8 cellular contexts compared by ENCODE assay signal in the genomic region with DNA sequence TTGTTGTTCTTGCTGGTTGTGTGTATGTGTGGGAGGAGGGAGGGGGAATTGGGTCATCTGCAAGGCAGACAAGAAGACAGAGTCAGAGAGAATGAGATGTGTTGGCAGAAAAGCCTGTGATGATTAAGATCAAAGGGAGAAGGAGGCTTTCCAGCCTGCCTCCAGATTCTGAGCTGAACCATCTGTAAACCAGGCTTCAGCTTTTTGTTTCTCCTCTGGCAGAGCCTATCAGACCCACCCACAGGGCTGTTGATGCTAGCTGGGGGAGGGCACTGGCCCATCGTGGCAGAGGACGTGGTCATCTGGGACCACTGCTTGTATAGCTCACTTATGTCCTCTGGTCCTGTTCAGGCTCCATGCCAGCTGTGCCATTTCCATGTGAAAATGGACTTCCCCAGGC. TPM values are rescaled to one million over a fixed set of nuclear protein-coding genes. Genes with fewer than 3 reads are reported as not detected.
DNase-seq lines count a peak whose midpoint lies in the region; ATAC-seq, FAIRE-seq and TF ChIP-seq lines count a peak whose summit lies in the region.
"Had no signal": no experiment of that assay in that cellular context is flagged by ENCODE, and none has a peak within 500 bp of the region (broad histone marks: within the 10 kb centered on the region; RNA-seq: fewer than 3 reads in every experiment).

No MANE protein-coding gene starts in this region.

- no peak overlapping the region for H3K4me3 ChIP-seq in foreskin fibroblast (ENCODE audit: low read depth in 1 of 2, low read length in 2 of 2)

- H3K4me3 Mint-ChIP-seq in activated T-cell treated with anti-CD3 and anti-CD28 coated beads, Interleukin-2, amount 50 U/mL, for 4 hours = peak overlapping the region; percentile 50

- no peak for TF ChIP-seq CTCF in foreskin fibroblast (IDR thresholded peaks at IDR 0.05; ENCODE audit: low read depth, low read length)

- CTCF ChIA-PET in HEK293T (lab: Yijun Ruan, JAX) = no interaction called here

- H3K9me3 Mint-ChIP-seq in activated T-cell treated with anti-CD3 and anti-CD28 coated beads, Interleukin-2, amount 50 U/mL, for 4 hours = no peaks in the 10 kb centered on the region

- H3K4me1 Mint-ChIP-seq in activated T-cell treated with anti-CD3 and anti-CD28 coated beads, Interleukin-2, amount 50 U/mL, for 4 hours (ENCODE audit: low read depth) = peaks cover 63% of the 10 kb centered on the region

- FAIRE-seq in RCC 7860 (lab: Jason Lieb, UNC) = no peak

- no peaks in the 10 kb centered on the region for H3K36me3 Mint-ChIP-seq in activated T-cell treated with anti-CD3 and anti-CD28 coated beads, Interleukin-2, amount 50 U/mL, for 4 hours (ENCODE audit: insufficient read depth)

- peak; percentile 50 for DNase-seq in M059J (ENCODE audit: low read depth)
- peak; percentile 27 for DNase-seq in activated T-cell treated with anti-CD3 and anti-CD28 coated beads, Interleukin-2, amount 50 U/mL, for 4 hours
- DNase-seq in foreskin fibroblast = peak; percentile 83 to 91
- peak; percentile 48 for DNase-seq in stimulated activated naive CD4-positive, alpha-beta T cell treated with Interleukin-2 at 50 U/mL for 16 hours (lab: John Stamatoyannopoulos, UW)
- no peak for DNase-seq in RCC 7860 (ENCODE audit: low spot score)
- no peak for DNase-seq in medulla oblongata (ENCODE audit: extremely low spot score)
- no peak for DNase-seq in HEK293T (ENCODE audit: extremely low spot score)
- DNase-seq: SHP77 treated with DMSO at 0.1 percent for 48 hours had no signal

- no peaks in the 10 kb centered on the region for H3K27me3 Mint-ChIP-seq in activated T-cell treated with anti-CD3 and anti-CD28 coated beads, Interleukin-2, amount 50 U/mL, for 4 hours (ENCODE audit: low read depth)

- ATAC-seq in activated T-cell treated with anti-CD3 and anti-CD28 coated beads, Interleukin-2, amount 50 U/mL, for 4 hours = peak; percentile 80 to 84

- POLR2A ChIA-PET in HEK293T (lab: Yijun Ruan, JAX) = no interaction called here

TF ChIP-seq in HEK293T, 16 proteins besides CTCF, POLR2A, EP300 and RAD21:
- TF ChIP-seq ARNT (IDR thresholded peaks at IDR 0.05) (no peak), CTBP1 (IDR thresholded peaks at IDR 0.05; ENCODE audit: borderline replicate concordance) (no peak), ELF4 (IDR thresholded peaks at IDR 0.05) (no peak), NFRKB (IDR thresholded peaks at IDR 0.05) (no peak), ZNF384 (IDR thresholded peaks at IDR 0.05) (no peak), HDGF (IDR thresholded peaks at IDR 0.05; ENCODE audit: borderline replicate concordance) (no peak), SUZ12 (IDR thresholded peaks at IDR 0.05) (no peak), SP1 (IDR thresholded peaks at IDR 0.05) (no peak), BHLHE40 (IDR thresholded peaks at IDR 0.05; ENCODE audit: borderline replicate concordance) (no peak), TARDBP (IDR thresholded peaks at IDR 0.05) (no peak), L3MBTL2 (conservative IDR thresholded peaks at IDR 0.05) (no peak), FOXM1 (IDR thresholded peaks at IDR 0.05; ENCODE audit: borderline replicate concordance) (no peak), LEF1 (IDR thresholded peaks at IDR 0.05; ENCODE audit: borderline replicate concordance) (no peak), FOXA1 (IDR thresholded peaks at IDR 0.05) (no peak)
- TF ChIP-seq, protein P1, sequence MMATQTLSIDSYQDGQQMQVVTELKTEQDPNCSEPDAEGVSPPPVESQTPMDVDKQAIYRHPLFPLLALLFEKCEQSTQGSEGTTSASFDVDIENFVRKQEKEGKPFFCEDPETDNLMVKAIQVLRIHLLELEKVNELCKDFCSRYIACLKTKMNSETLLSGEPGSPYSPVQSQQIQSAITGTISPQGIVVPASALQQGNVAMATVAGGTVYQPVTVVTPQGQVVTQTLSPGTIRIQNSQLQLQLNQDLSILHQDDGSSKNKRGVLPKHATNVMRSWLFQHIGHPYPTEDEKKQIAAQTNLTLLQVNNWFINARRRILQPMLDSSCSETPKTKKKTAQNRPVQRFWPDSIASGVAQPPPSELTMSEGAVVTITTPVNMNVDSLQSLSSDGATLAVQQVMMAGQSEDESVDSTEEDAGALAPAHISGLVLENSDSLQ (IDR thresholded peaks at IDR 0.05) = no peak

RNA-seq across cellular contexts. Expression of gene COL6A3, which starts 27.6 kb away (rescaled TPM):
- 2.1 and 3.5 TPM in 2 replicates for total RNA-seq in M059J (2014; rRNA removed; shearing (Covaris generic))
- total RNA-seq in activated T-cell treated with anti-CD3 and anti-CD28 coated beads, Interleukin-2, amount 50 U/mL, for 4 hours = 10 to 100 TPM; 19.2 to 33.2 (median 19.4) TPM

RNA-seq across cellular contexts. Expression of gene MLPH, which starts 45.4 kb away (rescaled TPM):
- 50.7 and 68.8 TPM in 2 replicates for total RNA-seq in M059J (2014; rRNA removed; shearing (Covaris generic))
- total RNA-seq in activated T-cell treated with anti-CD3 and anti-CD28 coated beads, Interleukin-2, amount 50 U/mL, for 4 hours = under 1 TPM; 0.38 to 0.48 (median 0.47) TPM

Comparison
In these comparisons a context has a peak if more than half of its experiments do, and no peak if none do; other contexts are left out.
1. DNase-seq: peak in M059J (single experiment), activated T-cell treated with anti-CD3 and anti-CD28 coated beads, Interleukin-2, amount 50 U/mL, for 4 hours (single experiment), foreskin fibroblast (2 of 2) and stimulated activated naive CD4-positive, alpha-beta T cell treated with Interleukin-2 at 50 U/mL for 16 hours (single experiment); none in RCC 7860 (single experiment), medulla oblongata (single experiment) and HEK293T (single experiment).
2. RNA of gene MLPH, which starts 45.4 kb away (total RNA-seq): 50.7 to 68.8 TPM in M059J; 0.38 to 0.48 TPM in activated T-cell treated with anti-CD3 and anti-CD28 coated beads, Interleukin-2, amount 50 U/mL, for 4 hours; every median in the first group is over 10 times any median in the second.